ENCODE assay signal across 33 cellular contexts in the genomic region with DNA sequence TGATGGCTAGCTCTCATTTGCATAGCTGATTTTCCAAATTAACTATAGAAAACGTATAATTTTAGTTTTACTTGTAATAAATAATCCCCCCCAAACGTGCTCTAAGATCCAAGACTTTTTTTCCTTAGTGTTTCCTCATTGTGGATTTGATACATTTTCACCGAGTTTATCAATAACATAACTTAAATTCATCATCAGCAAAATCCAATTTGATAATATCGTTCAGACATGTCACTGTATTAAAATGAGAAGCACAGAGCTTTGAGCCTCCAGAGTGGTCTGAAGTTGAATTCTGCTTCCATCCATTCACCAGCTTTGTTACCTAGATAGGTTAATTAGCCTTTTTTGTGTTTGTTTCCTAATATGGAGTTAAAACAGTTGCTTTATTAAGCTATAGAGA.
"Had no signal": no experiment of that assay in that cellular context is flagged by ENCODE, and none has a peak within 500 bp of the region (broad histone marks: within the 10 kb centered on the region; RNA-seq: fewer than 3 reads in every experiment).

No MANE protein-coding gene starts in this region.

- H3K9me3 ChIP-seq: adrenal gland, body of pancreas had no signal

- H3K27ac ChIP-seq: adrenal gland, body of pancreas, cardiac muscle cell, VCaP had no signal

- ATAC-seq: activated CD8-positive, alpha-beta T cell treated with anti-CD3 and anti-CD28 coated beads for 36 hours; activated naive CD4-positive, alpha-beta T cell treated with anti-CD3 and anti-CD28 coated beads, Interleukin-2, amount 50 U/mL, for 72 hours; activated T-cell treated with anti-CD3 and anti-CD28 coated beads, Interleukin-2, amount 50 U/mL, for 4 hours; activated T-cell treated with anti-CD3 and anti-CD28 coated beads, Interleukin-2, amount 50 U/mL, for 72 hours; activated T-helper 17 cell treated with anti-CD3 and anti-CD28 coated beads, Interleukin-2, amount 50 U/mL, for 72 hours; body of pancreas had no signal

- H3K27me3 ChIP-seq: adrenal gland, body of pancreas, cardiac muscle cell had no signal

- H3K36me3 ChIP-seq: adrenal gland, cardiac muscle cell had no signal

- H3K4me3 ChIP-seq: adrenal gland, body of pancreas, cardiac muscle cell had no signal

- DNase-seq: activated B cell treated with CpG ODN at 0.5 μM for 24 hours; activated CD4-positive, alpha-beta memory T cell treated with anti-CD3 and anti-CD28 coated beads for 36 hours; activated CD4-positive, alpha-beta T cell treated with anti-CD3 and anti-CD28 coated beads for 4 hours; activated CD4-positive, alpha-beta T cell treated with anti-CD3 and anti-CD28 coated beads, Interleukin-2, amount 10 ng/mL, durations not matched to agents 24 days and 14 days; activated CD4-positive, alpha-beta T cell treated with anti-CD3 and anti-CD28 coated beads, Interleukin-2, amount 50 U/mL, for 1 hour; activated CD4-positive, alpha-beta T cell treated with anti-CD3 and anti-CD28 coated beads, Interleukin-2, amount 50 U/mL, for 4 hours; activated CD4-positive, CD25-positive, alpha-beta regulatory T cell treated with anti-CD3 and anti-CD28 coated beads, Interleukin-2, amount 50 U/mL, for 72 hours; activated CD8-positive, alpha-beta memory T cell treated with anti-CD3 and anti-CD28 coated beads, Interleukin-2, amount 50 U/mL, for 4 hours; activated CD8-positive, alpha-beta T cell treated with anti-CD3 and anti-CD28 coated beads for 36 hours; activated effector memory CD4-positive, alpha-beta T cell treated with anti-CD3 and anti-CD28 coated beads, Interleukin-2, amount 50 U/mL, for 16 hours; activated gamma-delta T cell treated with Interleukin-2 at 50 U/mL for 16 hours; activated naive CD4-positive, alpha-beta T cell; activated naive CD4-positive, alpha-beta T cell treated with anti-CD3 and anti-CD28 coated beads for 36 hours; activated naive CD4-positive, alpha-beta T cell treated with anti-CD3 and anti-CD28 coated beads, Interleukin-2, amount 50 U/mL, for 16 hours; activated naive CD8-positive, alpha-beta T cell treated with anti-CD3 and anti-CD28 coated beads for 36 hours; activated T-cell treated with anti-CD3 and anti-CD28 coated beads for 4 hours; activated T-cell treated with anti-CD3 and anti-CD28 coated beads, Interleukin-2, amount 50 U/mL, for 1 hour; activated T-cell treated with anti-CD3 and anti-CD28 coated beads, Interleukin-2, amount 50 U/mL, for 4 hours; activated T-cell treated with anti-CD3 and anti-CD28 coated beads, Interleukin-2, amount 50 U/mL, for 72 hours; adrenal gland; amniotic stem cell; aorta; body of pancreas; caudate nucleus; cerebellar nuclear complex; T-helper 2 cell; T-helper 9 cell had no signal

- FAIRE-seq: astrocyte, bronchial epithelial cell had no signal

- H3K4me1 ChIP-seq: adrenal gland had no signal
